Comparison of ENCODE assay signal across 8 cellular contexts in the genomic region with DNA sequence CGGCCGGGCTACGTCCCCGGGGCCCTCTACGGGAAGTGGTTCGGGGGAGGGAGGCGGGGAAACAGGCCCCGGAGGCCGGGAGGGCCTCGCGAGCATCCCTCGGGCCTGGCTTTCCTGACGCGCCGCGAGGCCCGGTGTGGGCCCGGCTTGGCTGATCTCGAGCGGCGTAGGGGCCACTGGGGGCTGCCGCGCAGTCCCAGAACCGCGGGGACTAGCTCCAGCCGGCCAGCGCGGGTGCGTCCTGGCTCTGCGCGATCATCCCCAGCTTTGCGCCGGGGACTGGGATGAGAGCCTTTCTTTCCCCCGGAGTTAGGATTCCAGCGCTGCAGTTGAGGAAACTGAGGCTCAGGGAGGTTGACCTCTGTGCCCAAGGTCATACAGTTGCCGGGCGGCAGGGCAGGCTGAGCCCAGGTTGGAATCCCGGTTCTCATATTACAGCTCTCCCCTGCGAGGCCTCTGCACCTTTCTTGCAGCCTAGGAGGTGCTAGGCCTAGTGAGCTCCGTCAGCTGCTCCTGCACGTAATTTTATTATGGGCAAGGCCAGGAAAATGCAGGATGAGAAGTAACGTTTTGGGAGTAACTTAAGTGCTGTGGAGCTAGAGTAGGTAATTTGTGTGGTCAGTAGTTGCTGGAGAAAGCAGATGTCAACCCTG. TPM values are rescaled to one million over a fixed set of nuclear protein-coding genes. Genes with fewer than 3 reads are reported as not detected.
DNase-seq lines count a peak whose midpoint lies in the region; ATAC-seq and TF ChIP-seq lines count a peak whose summit lies in the region.

No MANE protein-coding gene starts in this region.

- TF ChIP-seq CTCF in BJ (IDR thresholded peaks at IDR 0.05; ENCODE audit: insufficient read depth, low read depth, low read length) (0 out of 2 replicates have a peak, but pooled peaks have one; percentile 5), body of pancreas (IDR thresholded peaks at IDR 0.05) (no peak), kidney epithelial cell (IDR thresholded peaks at IDR 0.05; ENCODE audit: insufficient read depth, low read length, poor library complexity, severe bottlenecking) (no peak)

- peaks cover 50% of the 10 kb centered on the region for H3K4me1 ChIP-seq in body of pancreas

- peak overlapping the region; percentile 89 for H3K4me3 Mint-ChIP-seq in stimulated activated memory B cell treated with anti-CD40 and anti-IgM and Interleukin-4, amounts not matched to agents 10 μg/mL and 1 μg/mL and 100 μg/mL, for 72 hours

- H3K27ac ChIP-seq in body of pancreas = peak overlapping the region; percentile 71 to 90 (median 88)

- intact Hi-C loops in body of pancreas (cut with DNase I) = no loop called here

- H3K4me1 Mint-ChIP-seq in stimulated activated memory B cell treated with anti-CD40 and anti-IgM and Interleukin-4, amounts not matched to agents 10 μg/mL and 1 μg/mL and 100 μg/mL, for 72 hours = peaks cover 79% of the 10 kb centered on the region

- no peak for TF ChIP-seq POLR2A in body of pancreas (IDR thresholded peaks at IDR 0.05)

- H3K4me3 ChIP-seq in BJ (ENCODE audit: low read depth, low read length) = peak overlapping the region; percentile 82
- H3K4me3 ChIP-seq in body of pancreas = peak overlapping the region; percentile 20 to 74
- peak overlapping the region; percentile 85 for H3K4me3 ChIP-seq in kidney epithelial cell (ENCODE audit: low read depth, low read length)

- H3K9me3 Mint-ChIP-seq in stimulated activated memory B cell treated with anti-CD40 and anti-IgM and Interleukin-4, amounts not matched to agents 10 μg/mL and 1 μg/mL and 100 μg/mL, for 72 hours = no peaks in the 10 kb centered on the region

- WGBS in body of pancreas, 2 donors = 0 to 1% methylated on average over 3 to 40 of the region's 42 CpGs

- peak overlapping the region; percentile 85 for H3K27ac Mint-ChIP-seq in stimulated activated memory B cell treated with anti-CD40 and anti-IgM and Interleukin-4, amounts not matched to agents 10 μg/mL and 1 μg/mL and 100 μg/mL, for 72 hours

- DNase-seq in BJ (ENCODE audit: low read depth) = no peak
- DNase-seq in NCI-H510A (lab: John Stamatoyannopoulos, UW) = peak; percentile 49
- peak; percentile 47 to 70 (median 54) for DNase-seq in body of pancreas
- DNase-seq in kidney epithelial cell (ENCODE audit: low read depth) = no peak
- no peak for DNase-seq in NCI-H446 (lab: John Stamatoyannopoulos, UW)
- DNase-seq in Ammon's horn (ENCODE audit: low spot score) = no peak

- H3K27me3 ChIP-seq in BJ (ENCODE audit: control insufficient read depth, insufficient read depth, low read length) (no peaks in the 10 kb centered on the region), body of pancreas (no peaks in the 10 kb centered on the region), kidney epithelial cell (ENCODE audit: control insufficient read depth, insufficient read depth, low read length) (no peaks in the 10 kb centered on the region)

- H3K9me3 ChIP-seq in body of pancreas = no peaks in the 10 kb centered on the region

- no peaks in the 10 kb centered on the region for H3K36me3 ChIP-seq in BJ (ENCODE audit: control insufficient read depth, insufficient read depth, low read length)
- H3K36me3 ChIP-seq in body of pancreas (replicated peaks in 1 of 2; ENCODE audit: insufficient read depth in 1 of 2, low read depth in 2 of 2) = no peaks in the 10 kb centered on the region
- no peaks in the 10 kb centered on the region for H3K36me3 ChIP-seq in kidney epithelial cell (ENCODE audit: control insufficient read depth, insufficient read depth, low read length)

- no peaks in the 10 kb centered on the region for H3K27me3 Mint-ChIP-seq in stimulated activated memory B cell treated with anti-CD40 and anti-IgM and Interleukin-4, amounts not matched to agents 10 μg/mL and 1 μg/mL and 100 μg/mL, for 72 hours

- POLR2A ChIA-PET in BJ (lab: Charles Lee) = interaction anchor here (0.6 kb wide), 3 partner anchors 59 to 975 kb away, joined by 4 to 9 read pairs (median 5); no protein-coding TSS in a partner anchor

- peaks cover 9% of the 10 kb centered on the region for H3K36me3 Mint-ChIP-seq in stimulated activated memory B cell treated with anti-CD40 and anti-IgM and Interleukin-4, amounts not matched to agents 10 μg/mL and 1 μg/mL and 100 μg/mL, for 72 hours

- CTCF ChIA-PET in BJ (lab: Yijun Ruan, JAX) = interaction anchor here (0.6 to 2.4 kb wide), 10 partner anchors 30 to 271 kb away, joined by 3 to 10 read pairs (median 3); no protein-coding TSS in a partner anchor

- ATAC-seq in GM21737 (IDR thresholded peaks at IDR 0.05; ENCODE audit: unreplicated experiment) = peak; percentile 24
- ATAC-seq in body of pancreas = peak; percentile 31
- no peak for ATAC-seq in stimulated activated memory B cell treated with anti-CD40 and anti-IgM and Interleukin-4, amounts not matched to agents 10 μg/mL and 1 μg/mL and 100 μg/mL, for 72 hours

RNA-seq across cellular contexts. Expression of gene LPIN1, which starts 0.5 kb away (rescaled TPM):
- 20.7 and 20.8 TPM in 2 replicates for polyA plus RNA-seq in BJ (2011; rRNA removed)
- 13.2 and 15.8 TPM in 2 replicates for polyA minus RNA-seq in BJ (2011; rRNA and poly(A)+ RNA removed)
- 10 to 100 TPM; 15.0 to 47.5 TPM for total RNA-seq in body of pancreas
- 23.6 and 30.6 TPM in 2 replicates for total RNA-seq in kidney epithelial cell

Comparison
In these comparisons a context has a peak if more than half of its experiments do, and no peak if none do; other contexts are left out.
1. DNase-seq: peak in NCI-H510A (single experiment) and body of pancreas (4 of 4); none in BJ (single experiment), kidney epithelial cell (single experiment), NCI-H446 (0 of 2) and Ammon's horn (single experiment).
2. Peak in every context shown above with its lines, with median percentiles within 50 percentile points of each other: H3K4me3 ChIP-seq.